Comparison of ENCODE assay signal across 8 cellular contexts in genomic region chr2:9843229-9844035, GRCh38. TPM values are rescaled to one million over a fixed set of nuclear protein-coding genes. Genes with fewer than 3 reads are reported as not detected.
DNase-seq lines count a peak whose midpoint lies in the region; ATAC-seq and TF ChIP-seq lines count a peak whose summit lies in the region.

TSS of gene TAF1B (plus strand) at chr2:9843474. CDS start at chr2:9843542, 68 bp downstream.

- H3K36me3 Mint-ChIP-seq in T-helper 1 cell treated with Interleukin-12 subunit alpha and Interleukin-12 subunit beta and Interleukin-4 antibody, amounts not matched to agents 30 μg/mL and 1 μg/mL, for 36 hours (ENCODE audit: low read depth), result peaks cover 22% of the 10 kb centered on the region

- peak; percentile 85 for ATAC-seq in HG02885 (IDR thresholded peaks at IDR 0.05; ENCODE audit: poor library complexity, unreplicated experiment)

- H3K9me3 ChIP-seq in right atrium auricular region (no peaks in the 10 kb centered on the region), uterus (no peaks in the 10 kb centered on the region)

- intact Hi-C loops in uterus (cut with DNase I; ENCODE audit: low total_unique reads), result no loop called here

- H3K36me3 ChIP-seq in right atrium auricular region, result no peaks in the 10 kb centered on the region
- no peaks in the 10 kb centered on the region for H3K36me3 ChIP-seq in uterus

- peaks cover 42% of the 10 kb centered on the region for H3K4me1 Mint-ChIP-seq in T-helper 1 cell treated with Interleukin-12 subunit alpha and Interleukin-12 subunit beta and Interleukin-4 antibody, amounts not matched to agents 30 μg/mL and 1 μg/mL, for 36 hours (ENCODE audit: low read depth)

- H3K27me3 ChIP-seq in right atrium auricular region (no peaks in the 10 kb centered on the region), uterus (no peaks in the 10 kb centered on the region)

- TF ChIP-seq POLR2A in GM15510 (IDR thresholded peaks at IDR 0.05; ENCODE audit: borderline replicate concordance, extremely low read depth, insufficient read length), result peak; percentile 77
- TF ChIP-seq POLR2A in uterus (IDR thresholded peaks at IDR 0.05), result peak in 1 of 2 donors; percentile 79

- TF ChIP-seq CTCF in right atrium auricular region (IDR thresholded peaks at IDR 0.05) (no peak), uterus (IDR thresholded peaks at IDR 0.05) (no peak)

- no peaks in the 10 kb centered on the region for H3K9me3 Mint-ChIP-seq in T-helper 1 cell treated with Interleukin-12 subunit alpha and Interleukin-12 subunit beta and Interleukin-4 antibody, amounts not matched to agents 30 μg/mL and 1 μg/mL, for 36 hours

- H3K4me3 Mint-ChIP-seq in T-helper 1 cell treated with Interleukin-12 subunit alpha and Interleukin-12 subunit beta and Interleukin-4 antibody, amounts not matched to agents 30 μg/mL and 1 μg/mL, for 36 hours, result peak within 1 kb of the TSS; percentile 92

- H3K4me3 ChIP-seq in right atrium auricular region (peak within 1 kb of the TSS; percentile 72 to 80), uterus (peak within 1 kb of the TSS; percentile 48 to 84)

- H3K27me3 Mint-ChIP-seq in T-helper 1 cell treated with Interleukin-12 subunit alpha and Interleukin-12 subunit beta and Interleukin-4 antibody, amounts not matched to agents 30 μg/mL and 1 μg/mL, for 36 hours (ENCODE audit: low read depth), result peaks cover 8% of the 10 kb centered on the region

- H3K27ac ChIP-seq in right atrium auricular region (peak within 1 kb of the TSS; percentile 82 to 84), uterus (peak within 1 kb of the TSS; percentile 73 to 85)

- DNase-seq in NCI-H1694 (lab: John Stamatoyannopoulos, UW), result peak; percentile 98
- DNase-seq in amniotic stem cell (lab: John Stamatoyannopoulos, UW), result peak; percentile 94
- peak; percentile 82 for DNase-seq in right atrium auricular region (ENCODE audit: low spot score)
- peak; percentile 49 for DNase-seq in pulmonary artery endothelial cell (ENCODE audit: low read depth, low spot score)
- peak; percentile 72 to 88 for DNase-seq in uterus

- H3K4me1 ChIP-seq in right atrium auricular region (peaks cover 0 to 22% of the 10 kb centered on the region in 2 donors), uterus (peaks cover 0 to 4% of the 10 kb centered on the region in 2 donors)

- H3K27ac Mint-ChIP-seq in T-helper 1 cell treated with Interleukin-12 subunit alpha and Interleukin-12 subunit beta and Interleukin-4 antibody, amounts not matched to agents 30 μg/mL and 1 μg/mL, for 36 hours, result peak within 1 kb of the TSS; percentile 92

RNA-seq across cellular contexts. Expression of gene TAF1B, which starts in this region (rescaled TPM):
- total RNA-seq in right atrium auricular region (1 to 10 TPM; 4.0 to 6.1 TPM), pulmonary artery endothelial cell (19.5 and 26.7 TPM in 2 replicates), uterus (10 to 100 TPM in 2 of 4 donors, 1 to 10 TPM in 2; 5.1 to 53.6 (median 19.0) TPM)

Comparison
In these comparisons a context has a peak if more than half of its experiments do, and no peak if none do; other contexts are left out.
1. Peak in every context shown above with its lines: DNase-seq, ATAC-seq, H3K4me3 ChIP-seq and H3K27ac ChIP-seq.